21 cellular contexts compared by ENCODE assay signal in the genomic region with DNA sequence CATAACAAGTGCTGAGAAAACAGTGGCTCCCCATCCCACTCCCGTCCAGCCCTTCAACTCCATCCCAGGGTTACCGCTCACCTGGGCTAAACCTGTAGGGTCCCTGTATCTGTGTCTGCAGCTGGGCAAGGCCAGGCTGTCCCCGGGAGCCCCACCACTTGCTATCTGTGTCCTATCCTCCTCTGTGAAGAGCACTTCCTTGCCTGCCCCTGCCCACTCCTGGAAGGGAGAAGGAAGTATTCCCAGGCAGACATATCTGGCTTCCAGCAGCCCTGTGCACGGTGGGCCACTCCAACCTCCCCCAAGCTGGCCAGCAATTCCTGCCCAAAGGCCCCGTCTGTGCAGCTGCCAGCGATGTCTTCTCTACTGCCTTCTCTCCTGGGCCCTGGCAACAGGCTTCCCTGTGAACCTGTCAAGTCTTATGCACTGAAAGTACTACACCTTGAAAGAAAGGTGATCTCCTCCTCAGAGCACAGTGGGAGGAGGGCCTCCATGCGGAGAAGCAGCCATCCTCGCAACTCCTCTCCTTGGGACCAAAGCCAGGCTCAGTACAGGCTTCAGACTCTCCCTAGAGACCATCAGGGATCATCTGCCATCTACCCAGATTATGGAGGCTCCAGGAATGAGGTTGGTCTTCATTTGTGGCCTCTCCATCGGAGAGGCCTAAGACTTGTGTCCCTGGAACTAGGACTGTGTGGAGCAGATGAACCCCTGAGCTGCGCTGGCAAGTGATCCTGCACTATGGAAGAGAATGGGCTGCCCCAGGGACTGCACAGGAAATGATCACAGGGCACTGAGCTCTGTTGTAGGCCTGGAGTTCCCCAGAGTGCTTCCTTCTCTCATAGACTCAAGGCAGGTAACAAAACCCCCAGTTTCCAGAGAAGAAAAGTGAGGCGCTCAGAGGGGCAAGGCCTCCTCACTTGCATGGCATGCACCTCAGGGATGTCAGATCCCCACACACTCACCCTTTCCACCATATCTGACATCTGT.
DNase-seq lines count a peak whose midpoint lies in the region; ATAC-seq and TF ChIP-seq lines count a peak whose summit lies in the region.
"Had no signal": no experiment of that assay in that cellular context is flagged by ENCODE, and none has a peak within 500 bp of the region (broad histone marks: within the 10 kb centered on the region; RNA-seq: fewer than 3 reads in every experiment).

No MANE protein-coding gene starts in this region.

- TF ChIP-seq POLR2A in gastrocnemius medialis (IDR thresholded peaks at IDR 0.05), result no peak

- H3K36me3 Mint-ChIP-seq in activated T-cell treated with anti-CD3 and anti-CD28 coated beads, Interleukin-2, amount 50 U/mL, for 24 hours (ENCODE audit: low read depth), result no peaks in the 10 kb centered on the region
- no peaks in the 10 kb centered on the region for H3K36me3 Mint-ChIP-seq in activated T-cell treated with anti-CD3 and anti-CD28 coated beads, Interleukin-2, amount 50 U/mL, for 72 hours (ENCODE audit: insufficient read depth in 2 of 2)
- no peaks in the 10 kb centered on the region for H3K36me3 Mint-ChIP-seq in T-cell
- no peaks in the 10 kb centered on the region for H3K36me3 Mint-ChIP-seq in naive thymus-derived CD4-positive, alpha-beta T cell
- H3K36me3 Mint-ChIP-seq: CD4-positive, alpha-beta memory T cell had no signal

- no peak for TF ChIP-seq CTCF in gastrocnemius medialis (IDR thresholded peaks at IDR 0.05 in 4 of 5, conservative IDR thresholded peaks at IDR 0.05 in 1 of 5)

- intact Hi-C loops in naive thymus-derived CD4-positive, alpha-beta T cell (cut with micrococcal nuclease), result no loop called here
- intact Hi-C loops in gastrocnemius medialis (cut with DNase I; ENCODE audit: low total_unique reads), result no loop called here

- H3K27ac Mint-ChIP-seq in activated T-cell treated with anti-CD3 and anti-CD28 coated beads, Interleukin-2, amount 50 U/mL, for 24 hours, result peak overlapping the region; percentile 87
- H3K27ac Mint-ChIP-seq in activated T-cell treated with anti-CD3 and anti-CD28 coated beads, Interleukin-2, amount 50 U/mL, for 72 hours, result no peak overlapping the region
- peak overlapping the region in 1 of 2 donors; percentile 81 for H3K27ac Mint-ChIP-seq in T-cell
- peak overlapping the region in 2 of 9 donors; percentile 18 to 48 for H3K27ac Mint-ChIP-seq in naive thymus-derived CD4-positive, alpha-beta T cell
- H3K27ac Mint-ChIP-seq: B cell had no signal

- DNase-seq in NCI-H2171 treated with DMSO at 0.1 percent for 48 hours (lab: John Stamatoyannopoulos, UW) (peak; percentile 14), NCI-H2171 (lab: John Stamatoyannopoulos, UW) (no peak), T-cell (peak in 7 of 34 experiments; percentile 5 to 42 (median 11)), NCI-H1092 treated with DMSO at 0.1 percent for 48 hours (lab: John Stamatoyannopoulos, UW) (no peak), gastrocnemius medialis (no peak)
- peak; percentile 54 for DNase-seq in activated T-cell treated with anti-CD3 and anti-CD28 coated beads, Interleukin-2, amount 50 U/mL, for 24 hours
- DNase-seq in activated T-cell treated with anti-CD3 and anti-CD28 coated beads, Interleukin-2, amount 50 U/mL, for 72 hours, result no peak
- DNase-seq in naive thymus-derived CD4-positive, alpha-beta T cell, result peak in 2 of 9 donors; percentile 9 to 29
- DNase-seq: CD4-positive, alpha-beta memory T cell; DMS153; EL; MM.1S; NCI-H1092; NCI-H146; NCI-H2081; NCI-H2227 treated with DMSO at 0.1 percent for 48 hours; NCI-H510A treated with DMSO at 0.1 percent for 48 hours; PC-9; SIG-M5 had no signal

- H3K27me3 ChIP-seq in naive thymus-derived CD4-positive, alpha-beta T cell (ENCODE audit: control insufficient read depth in 2 of 2, insufficient read depth in 2 of 2, low read length in 2 of 2), result no peaks in the 10 kb centered on the region
- H3K27me3 ChIP-seq in gastrocnemius medialis, result no peaks in the 10 kb centered on the region

- CTCF ChIA-PET in T-cell (lab: Charles Lee), result interaction anchor here in 1 of 2 donors (0.6 kb wide), 1 partner anchor 606 kb away, joined by 4 read pairs; no protein-coding TSS in a partner anchor
- CTCF ChIA-PET in naive thymus-derived CD4-positive, alpha-beta T cell (lab: Charles Lee), result no interaction called here

- ATAC-seq in activated T-cell treated with anti-CD3 and anti-CD28 coated beads, Interleukin-2, amount 50 U/mL, for 72 hours (replicated peaks in 1 of 2), result no peak
- peak; percentile 31 to 94 (median 46) for ATAC-seq in T-cell (replicated peaks in 1 of 4)
- ATAC-seq in naive thymus-derived CD4-positive, alpha-beta T cell, result peak; percentile 16
- no peak for ATAC-seq in gastrocnemius medialis

- H3K27me3 Mint-ChIP-seq in activated T-cell treated with anti-CD3 and anti-CD28 coated beads, Interleukin-2, amount 50 U/mL, for 24 hours, result no peaks in the 10 kb centered on the region
- no peaks in the 10 kb centered on the region for H3K27me3 Mint-ChIP-seq in activated T-cell treated with anti-CD3 and anti-CD28 coated beads, Interleukin-2, amount 50 U/mL, for 72 hours (ENCODE audit: low read depth)
- H3K27me3 Mint-ChIP-seq in T-cell, result no peaks in the 10 kb centered on the region
- H3K27me3 Mint-ChIP-seq in naive thymus-derived CD4-positive, alpha-beta T cell, result no peaks in the 10 kb centered on the region
- H3K27me3 Mint-ChIP-seq: B cell; CD4-positive, alpha-beta memory T cell had no signal

- peaks cover 0 to 3% of the 10 kb centered on the region in 2 donors for H3K4me1 ChIP-seq in naive thymus-derived CD4-positive, alpha-beta T cell (ENCODE audit: control insufficient read depth in 2 of 2, insufficient read depth in 2 of 2, low read length in 2 of 2)
- no peaks in the 10 kb centered on the region for H3K4me1 ChIP-seq in gastrocnemius medialis

- H3K36me3 ChIP-seq in naive thymus-derived CD4-positive, alpha-beta T cell (ENCODE audit: control insufficient read depth in 2 of 3, insufficient read depth in 3 of 3, low read length in 3 of 3), result no peaks in the 10 kb centered on the region
- H3K36me3 ChIP-seq in gastrocnemius medialis, result no peaks in the 10 kb centered on the region

- no peaks in the 10 kb centered on the region for H3K9me3 ChIP-seq in naive thymus-derived CD4-positive, alpha-beta T cell (ENCODE audit: control insufficient read depth in 2 of 3, low read length in 3 of 3)
- no peaks in the 10 kb centered on the region for H3K9me3 ChIP-seq in gastrocnemius medialis

- no peak overlapping the region for H3K27ac ChIP-seq in naive thymus-derived CD4-positive, alpha-beta T cell (ENCODE audit: low read depth, low read length)
- no peak overlapping the region for H3K27ac ChIP-seq in gastrocnemius medialis
- H3K27ac ChIP-seq: PC-9, RWPE1 had no signal

- H3K4me1 Mint-ChIP-seq in activated T-cell treated with anti-CD3 and anti-CD28 coated beads, Interleukin-2, amount 50 U/mL, for 24 hours (ENCODE audit: low read depth), result peaks cover 18% of the 10 kb centered on the region
- H3K4me1 Mint-ChIP-seq in activated T-cell treated with anti-CD3 and anti-CD28 coated beads, Interleukin-2, amount 50 U/mL, for 72 hours (ENCODE audit: low read depth), result peaks cover 11% of the 10 kb centered on the region
- peaks cover 6 to 19% (median 16%) of the 10 kb centered on the region in 3 donors for H3K4me1 Mint-ChIP-seq in T-cell
- peaks cover 6 to 27% (median 14%) of the 10 kb centered on the region in 7 donors for H3K4me1 Mint-ChIP-seq in naive thymus-derived CD4-positive, alpha-beta T cell
- H3K4me1 Mint-ChIP-seq: B cell had no signal

- H3K4me3 ChIP-seq in naive thymus-derived CD4-positive, alpha-beta T cell (ENCODE audit: low read length), result no peak overlapping the region
- no peak overlapping the region for H3K4me3 ChIP-seq in gastrocnemius medialis
- H3K4me3 ChIP-seq: PC-9 had no signal

- POLR2A ChIA-PET in T-cell (lab: Charles Lee), result no interaction called here
- POLR2A ChIA-PET in naive thymus-derived CD4-positive, alpha-beta T cell (lab: Charles Lee), result interaction anchor here (1.0 kb wide), 1 partner anchor 335 kb away, joined by 5 read pairs; no protein-coding TSS in a partner anchor

- H3K4me3 Mint-ChIP-seq in activated T-cell treated with anti-CD3 and anti-CD28 coated beads, Interleukin-2, amount 50 U/mL, for 24 hours, result no peak overlapping the region
- no peak overlapping the region for H3K4me3 Mint-ChIP-seq in activated T-cell treated with anti-CD3 and anti-CD28 coated beads, Interleukin-2, amount 50 U/mL, for 72 hours
- no peak overlapping the region for H3K4me3 Mint-ChIP-seq in T-cell
- no peak overlapping the region for H3K4me3 Mint-ChIP-seq in naive thymus-derived CD4-positive, alpha-beta T cell
- H3K4me3 Mint-ChIP-seq: B cell; CD4-positive, alpha-beta memory T cell had no signal

- in situ Hi-C loops in gastrocnemius medialis (cut with MboI; ENCODE audit: low sequenced_read_pairs in 4 of 4), result no loop called here

- H3K9me3 Mint-ChIP-seq in activated T-cell treated with anti-CD3 and anti-CD28 coated beads, Interleukin-2, amount 50 U/mL, for 24 hours, result no peaks in the 10 kb centered on the region
- H3K9me3 Mint-ChIP-seq in activated T-cell treated with anti-CD3 and anti-CD28 coated beads, Interleukin-2, amount 50 U/mL, for 72 hours, result no peaks in the 10 kb centered on the region
- H3K9me3 Mint-ChIP-seq in T-cell, result no peaks in the 10 kb centered on the region
- no peaks in the 10 kb centered on the region for H3K9me3 Mint-ChIP-seq in naive thymus-derived CD4-positive, alpha-beta T cell
- H3K9me3 Mint-ChIP-seq: CD4-positive, alpha-beta memory T cell had no signal

Comparison
In these comparisons a context has a peak if more than half of its experiments do, and no peak if none do; other contexts are left out.
1. DNase-seq: peak in NCI-H2171 treated with DMSO at 0.1 percent for 48 hours (single experiment) and activated T-cell treated with anti-CD3 and anti-CD28 coated beads, Interleukin-2, amount 50 U/mL, for 24 hours (single experiment); none in NCI-H2171 (single experiment), activated T-cell treated with anti-CD3 and anti-CD28 coated beads, Interleukin-2, amount 50 U/mL, for 72 hours (0 of 2), NCI-H1092 treated with DMSO at 0.1 percent for 48 hours (single experiment) and gastrocnemius medialis (0 of 2).
2. ATAC-seq: peak in T-cell (4 of 4) and naive thymus-derived CD4-positive, alpha-beta T cell (single experiment); none in activated T-cell treated with anti-CD3 and anti-CD28 coated beads, Interleukin-2, amount 50 U/mL, for 72 hours (0 of 2) and gastrocnemius medialis (0 of 2).